8 cellular contexts compared by ENCODE assay signal in the genomic region with DNA sequence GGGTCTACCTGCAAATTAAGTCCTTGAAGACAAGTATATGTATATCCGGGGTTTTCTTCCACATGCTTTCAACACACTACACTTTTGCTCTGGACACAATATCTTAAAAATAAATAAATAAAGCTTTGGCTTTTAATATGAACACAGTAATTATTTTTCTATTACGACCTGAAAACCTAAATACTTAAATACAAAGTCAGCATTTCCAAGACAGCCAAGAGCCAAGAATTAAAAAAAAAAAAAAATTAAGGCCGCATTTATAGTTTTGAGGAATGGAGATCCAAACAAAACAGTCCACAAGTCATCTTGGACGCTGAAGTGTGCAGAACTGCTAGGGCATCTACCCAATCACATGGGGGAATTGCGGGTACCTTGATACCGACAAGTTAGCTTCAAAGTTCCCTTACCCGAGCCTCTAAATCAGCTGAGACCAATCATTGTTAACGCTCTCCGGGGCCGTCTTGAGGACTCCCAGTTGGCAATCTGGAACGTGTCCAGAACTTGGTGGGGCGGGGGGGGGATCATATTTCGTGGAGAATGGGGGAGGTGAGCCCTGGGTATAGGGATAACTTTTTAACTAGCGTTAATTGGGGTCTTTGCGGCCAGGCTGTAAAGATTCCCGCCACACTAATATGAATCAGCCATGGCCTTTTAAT. TPM values are rescaled to one million over a fixed set of nuclear protein-coding genes. Genes with fewer than 3 reads are reported as not detected.
A peak's percentile ranks its signal among the peaks of the same experiment; 100 is the strongest.
DNase-seq lines count a peak whose midpoint lies in the region; ATAC-seq, FAIRE-seq and TF ChIP-seq lines count a peak whose summit lies in the region.

No MANE protein-coding gene starts in this region.

- H3K27me3 Mint-ChIP-seq in activated T-helper 2 cell treated with anti-CD3 and anti-CD28 coated beads, Interferon-gamma antibody, Interleukin-2, Interleukin-4, amounts not matched to agents 10 μg/mL and 5 μg/mL and 100 μg/mL, durations not matched to agents 14 hours and 24 hours and 36 hours (ENCODE audit: low read depth) = peaks cover 1% of the 10 kb centered on the region
- H3K27me3 Mint-ChIP-seq in neural crest cell (ENCODE audit: low read depth) = no peaks in the 10 kb centered on the region

- no peaks in the 10 kb centered on the region for H3K9me3 Mint-ChIP-seq in activated T-helper 2 cell treated with anti-CD3 and anti-CD28 coated beads, Interferon-gamma antibody, Interleukin-2, Interleukin-4, amounts not matched to agents 10 μg/mL and 5 μg/mL and 100 μg/mL, durations not matched to agents 14 hours and 24 hours and 36 hours
- H3K9me3 Mint-ChIP-seq in neural crest cell = no peaks in the 10 kb centered on the region

- intact Hi-C loops in activated T-helper 2 cell treated with anti-CD3 and anti-CD28 coated beads, Interferon-gamma antibody, Interleukin-2, Interleukin-4, amounts not matched to agents 10 μg/mL and 5 μg/mL and 100 μg/mL, durations not matched to agents 14 hours and 24 hours and 36 hours (cut with micrococcal nuclease) = loop anchor here (1.0 to 10.0 kb wide), 5 partner anchors 94 to 606 kb away; a partner anchor contains a TSS

- H3K36me3 Mint-ChIP-seq in activated T-helper 2 cell treated with anti-CD3 and anti-CD28 coated beads, Interferon-gamma antibody, Interleukin-2, Interleukin-4, amounts not matched to agents 10 μg/mL and 5 μg/mL and 100 μg/mL, durations not matched to agents 14 hours and 24 hours and 36 hours (ENCODE audit: low read depth) = peaks cover 25% of the 10 kb centered on the region
- H3K36me3 Mint-ChIP-seq in neural crest cell (ENCODE audit: low read depth) = no peaks in the 10 kb centered on the region

- FAIRE-seq in GM19239 (lab: Jason Lieb, UNC) = peak; percentile 86

- peak overlapping the region; percentile 98 for H3K4me3 Mint-ChIP-seq in activated T-helper 2 cell treated with anti-CD3 and anti-CD28 coated beads, Interferon-gamma antibody, Interleukin-2, Interleukin-4, amounts not matched to agents 10 μg/mL and 5 μg/mL and 100 μg/mL, durations not matched to agents 14 hours and 24 hours and 36 hours (ENCODE audit: low read depth)
- peak overlapping the region; percentile 97 for H3K4me3 Mint-ChIP-seq in neural crest cell

- no peak for TF ChIP-seq CTCF in neural crest cell (conservative IDR thresholded peaks at IDR 0.05)

- ATAC-seq in HG03025 (IDR thresholded peaks at IDR 0.05; ENCODE audit: low FRiP score, unreplicated experiment) (no peak), HG02642 (IDR thresholded peaks at IDR 0.05; ENCODE audit: poor library complexity, unreplicated experiment) (no peak)

- H3K4me1 Mint-ChIP-seq in activated T-helper 2 cell treated with anti-CD3 and anti-CD28 coated beads, Interferon-gamma antibody, Interleukin-2, Interleukin-4, amounts not matched to agents 10 μg/mL and 5 μg/mL and 100 μg/mL, durations not matched to agents 14 hours and 24 hours and 36 hours (ENCODE audit: low read depth) = peaks cover 30% of the 10 kb centered on the region
- peaks cover 47% of the 10 kb centered on the region for H3K4me1 Mint-ChIP-seq in neural crest cell

- DNase-seq in AG08395 (ENCODE audit: low spot score) (peak; percentile 66), GM19239 (ENCODE audit: insufficient read length, low spot score) (no peak), NCI-H524 treated with DMSO at 0.1 percent for 48 hours (lab: John Stamatoyannopoulos, UW) (peak; percentile 72), globus pallidus (ENCODE audit: low spot score) (peak; percentile 59), neural crest cell (ENCODE audit: low read depth, low spot score) (no peak)
- DNase-seq in activated T-helper 2 cell treated with anti-CD3 and anti-CD28 coated beads, Interferon-gamma antibody, Interleukin-2, Interleukin-4, amounts not matched to agents 10 μg/mL and 5 μg/mL and 100 μg/mL, durations not matched to agents 14 hours and 24 hours and 36 hours (ENCODE audit: low spot score) = no peak

- peak overlapping the region; percentile 99 for H3K27ac Mint-ChIP-seq in activated T-helper 2 cell treated with anti-CD3 and anti-CD28 coated beads, Interferon-gamma antibody, Interleukin-2, Interleukin-4, amounts not matched to agents 10 μg/mL and 5 μg/mL and 100 μg/mL, durations not matched to agents 14 hours and 24 hours and 36 hours
- peak overlapping the region; percentile 93 for H3K27ac Mint-ChIP-seq in neural crest cell (ENCODE audit: unreplicated experiment)

RNA-seq across cellular contexts. Expression of a gene that starts 0.7 kb away (rescaled TPM):
- total RNA-seq in activated T-helper 2 cell treated with anti-CD3 and anti-CD28 coated beads, Interferon-gamma antibody, Interleukin-2, Interleukin-4, amounts not matched to agents 10 μg/mL and 5 μg/mL and 100 μg/mL, durations not matched to agents 14 hours and 24 hours and 36 hours = 38.8 and 46.3 TPM in 2 replicates
- total RNA-seq in neural crest cell = 79.6 and 84.6 TPM in 2 replicates

Comparison
In these comparisons a context has a peak if more than half of its experiments do, and no peak if none do; other contexts are left out.
1. DNase-seq: peak in AG08395 (single experiment), NCI-H524 treated with DMSO at 0.1 percent for 48 hours (single experiment) and globus pallidus (single experiment); none in GM19239 (single experiment), activated T-helper 2 cell treated with anti-CD3 and anti-CD28 coated beads, Interferon-gamma antibody, Interleukin-2, Interleukin-4, amounts not matched to agents 10 μg/mL and 5 μg/mL and 100 μg/mL, durations not matched to agents 14 hours and 24 hours and 36 hours (single experiment) and neural crest cell (single experiment).